In the genomic region with DNA sequence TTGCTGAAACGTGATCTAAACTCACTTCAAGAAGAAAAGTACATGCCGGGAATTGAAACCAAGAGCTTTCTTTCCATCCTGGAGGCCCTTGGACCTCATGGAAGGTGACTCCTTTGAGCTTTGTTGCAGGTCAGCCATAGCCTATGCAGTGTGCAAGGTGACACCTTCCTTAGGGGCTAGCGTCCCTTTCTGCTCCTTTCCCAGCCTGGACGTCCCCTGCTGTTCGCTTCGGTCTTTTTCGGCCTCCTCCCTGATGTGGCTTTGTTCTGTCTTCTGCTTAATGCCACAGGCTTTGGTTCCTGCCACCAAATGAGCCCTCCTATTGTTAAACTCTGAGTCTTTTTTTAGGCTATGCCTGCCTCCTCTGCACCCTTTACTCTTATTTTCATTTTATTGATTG, we compare ENCODE assay signal across 14 cellular contexts.
DNase-seq lines count a peak whose midpoint lies in the region; ATAC-seq and TF ChIP-seq lines count a peak whose summit lies in the region.
"Had no signal": no experiment of that assay in that cellular context is flagged by ENCODE, and none has a peak within 500 bp of the region (broad histone marks: within the 10 kb centered on the region; RNA-seq: fewer than 3 reads in every experiment).

No MANE protein-coding gene starts in this region.

- DNase-seq in GM23338 (ENCODE audit: low spot score) (no peak), WTC11 (ENCODE audit: low spot score) (no peak), neural progenitor cell (ENCODE audit: low spot score) (peak; percentile 64), HT-29 (ENCODE audit: low spot score) (no peak), RPMI8226 (no peak)
- DNase-seq: C1 segment of cervical spinal cord; Calu3; CD4-positive, alpha-beta memory T cell; COR-L47; DMS53; DMS79 treated with DMSO at 0.1 percent for 48 hours; GM23248 had no signal

- no peak overlapping the region for H3K27ac ChIP-seq in GM23338 (ENCODE audit: low read depth)
- no peak overlapping the region for H3K27ac ChIP-seq in neural progenitor cell
- H3K27ac ChIP-seq: GM23248 had no signal

- peaks cover 6% of the 10 kb centered on the region; the same call in 1 of the 3 replicates for H3K4me1 Mint-ChIP-seq in GM23338
- H3K4me1 Mint-ChIP-seq in WTC11: peaks cover 11% of the 10 kb centered on the region
- H3K4me1 Mint-ChIP-seq in neural progenitor cell: peaks cover 13% of the 10 kb centered on the region
- H3K4me1 Mint-ChIP-seq: CD4-positive, alpha-beta memory T cell had no signal

- no peaks in the 10 kb centered on the region for H3K9me2 ChIP-seq in GM23338 (ENCODE audit: insufficient read depth)

- H3K27me3 ChIP-seq in GM23338 (ENCODE audit: insufficient read depth) (no peaks in the 10 kb centered on the region), neural progenitor cell (peaks cover 46% of the 10 kb centered on the region)

- H4K20me1 ChIP-seq in GM23338 (replicated peaks; ENCODE audit: insufficient read depth) (no peaks in the 10 kb centered on the region), neural progenitor cell (ENCODE audit: low read depth) (no peaks in the 10 kb centered on the region)

- H3K9me3 Mint-ChIP-seq in GM23338 (no peaks in the 10 kb centered on the region), WTC11 (no peaks in the 10 kb centered on the region), neural progenitor cell (peaks cover 2% of the 10 kb centered on the region)

- H3K36me3 ChIP-seq in GM23338 (ENCODE audit: insufficient read depth): no peaks in the 10 kb centered on the region
- H3K36me3 ChIP-seq in neural progenitor cell: no peaks in the 10 kb centered on the region
- H3K36me3 ChIP-seq: HAP-1 had no signal

- ATAC-seq in GM23338 (peak; percentile 52), WTC11 (peak; percentile 56), HG02623 (IDR thresholded peaks at IDR 0.05; ENCODE audit: unreplicated experiment) (no peak)

- H3K4me3 ChIP-seq in GM23338: no peak overlapping the region
- H3K4me3 ChIP-seq in neural progenitor cell: no peak overlapping the region
- H3K4me3 ChIP-seq: GM23248, HAP-1 had no signal

- H3K27me3 Mint-ChIP-seq in GM23338 (ENCODE audit: insufficient read depth, low read depth, poor library complexity): peaks cover 1% of the 10 kb centered on the region
- no peaks in the 10 kb centered on the region for H3K27me3 Mint-ChIP-seq in WTC11 (ENCODE audit: low read depth)
- no peaks in the 10 kb centered on the region for H3K27me3 Mint-ChIP-seq in neural progenitor cell (ENCODE audit: insufficient read depth, low read depth)
- H3K27me3 Mint-ChIP-seq: CD4-positive, alpha-beta memory T cell had no signal

- CTCF ChIA-PET in WTC11 (lab: Charles Lee): no interaction called here

- H3K9ac ChIP-seq in neural progenitor cell: no peak overlapping the region
- H3K9ac ChIP-seq: GM23248 had no signal

- no peak for TF ChIP-seq CTCF in GM23338 (conservative IDR thresholded peaks at IDR 0.05; ENCODE audit: low read depth in 2 of 2)
- no peak for TF ChIP-seq CTCF in WTC11 (IDR thresholded peaks at IDR 0.05)
- TF ChIP-seq CTCF in neural progenitor cell (IDR thresholded peaks at IDR 0.05): no peak

- POLR2A ChIA-PET in WTC11 (lab: Charles Lee): no interaction called here

- H2AFZ ChIP-seq in GM23338: no peak overlapping the region
- no peak overlapping the region for H2AFZ ChIP-seq in neural progenitor cell (replicated peaks)
- H2AFZ ChIP-seq: GM23248 had no signal

- H3K9me3 ChIP-seq in neural progenitor cell (ENCODE audit: low read depth): no peaks in the 10 kb centered on the region
- H3K9me3 ChIP-seq: HAP-1 had no signal

- no peak overlapping the region for H3K4me2 ChIP-seq in GM23338
- peak overlapping the region; percentile 59 for H3K4me2 ChIP-seq in neural progenitor cell

- no peak overlapping the region for H3K27ac Mint-ChIP-seq in GM23338
- no peak overlapping the region for H3K27ac Mint-ChIP-seq in WTC11
- no peak overlapping the region for H3K27ac Mint-ChIP-seq in neural progenitor cell
- H3K27ac Mint-ChIP-seq: CD4-positive, alpha-beta memory T cell had no signal

- H3K4me3 Mint-ChIP-seq in GM23338 (no peak overlapping the region), WTC11 (no peak overlapping the region), neural progenitor cell (no peak overlapping the region)
- H3K4me3 Mint-ChIP-seq: CD4-positive, alpha-beta memory T cell had no signal

- H3F3A ChIP-seq in GM23338 (replicated peaks; ENCODE audit: low read depth): no peaks in the 10 kb centered on the region
- H3F3A ChIP-seq in neural progenitor cell (ENCODE audit: low read depth): no peaks in the 10 kb centered on the region

- H3K79me2 ChIP-seq in GM23338 (replicated peaks; ENCODE audit: insufficient read depth) (no peaks in the 10 kb centered on the region), neural progenitor cell (ENCODE audit: low read depth) (no peaks in the 10 kb centered on the region)

- H3K36me3 Mint-ChIP-seq in GM23338 (ENCODE audit: low read depth) (no peaks in the 10 kb centered on the region), WTC11 (no peaks in the 10 kb centered on the region), neural progenitor cell (no peaks in the 10 kb centered on the region)
- H3K36me3 Mint-ChIP-seq: CD4-positive, alpha-beta memory T cell had no signal

- H3K4me1 ChIP-seq in GM23338 (ENCODE audit: insufficient read depth): no peaks in the 10 kb centered on the region
- peaks cover 22% of the 10 kb centered on the region for H3K4me1 ChIP-seq in neural progenitor cell
- H3K4me1 ChIP-seq: HAP-1 had no signal

TF ChIP-seq in GM23338, 12 proteins besides CTCF, POLR2A, EP300 and RAD21 (continues in another document):
- no peak for TF ChIP-seq STAT1 (IDR thresholded peaks at IDR 0.05; ENCODE audit: unreplicated experiment)
- no peak for TF ChIP-seq EZH2phosphoT487 (IDR thresholded peaks at IDR 0.05; ENCODE audit: unreplicated experiment)
- TF ChIP-seq ZNF114 (CRISPR knock-in tag; IDR thresholded peaks at IDR 0.05): no peak

TF ChIP-seq in WTC11, 78 proteins besides CTCF, POLR2A, EP300 and RAD21 (continues in another document):
- TF ChIP-seq, protein P1, sequence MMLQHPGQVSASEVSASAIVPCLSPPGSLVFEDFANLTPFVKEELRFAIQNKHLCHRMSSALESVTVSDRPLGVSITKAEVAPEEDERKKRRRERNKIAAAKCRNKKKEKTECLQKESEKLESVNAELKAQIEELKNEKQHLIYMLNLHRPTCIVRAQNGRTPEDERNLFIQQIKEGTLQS (CRISPR knock-in tag; conservative IDR thresholded peaks at IDR 0.05): no peak
- TF ChIP-seq, protein P2, sequence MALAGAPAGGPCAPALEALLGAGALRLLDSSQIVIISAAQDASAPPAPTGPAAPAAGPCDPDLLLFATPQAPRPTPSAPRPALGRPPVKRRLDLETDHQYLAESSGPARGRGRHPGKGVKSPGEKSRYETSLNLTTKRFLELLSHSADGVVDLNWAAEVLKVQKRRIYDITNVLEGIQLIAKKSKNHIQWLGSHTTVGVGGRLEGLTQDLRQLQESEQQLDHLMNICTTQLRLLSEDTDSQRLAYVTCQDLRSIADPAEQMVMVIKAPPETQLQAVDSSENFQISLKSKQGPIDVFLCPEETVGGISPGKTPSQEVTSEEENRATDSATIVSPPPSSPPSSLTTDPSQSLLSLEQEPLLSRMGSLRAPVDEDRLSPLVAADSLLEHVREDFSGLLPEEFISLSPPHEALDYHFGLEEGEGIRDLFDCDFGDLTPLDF (CRISPR knock-in tag; IDR thresholded peaks at IDR 0.05): no peak
- TF ChIP-seq, protein P3, sequence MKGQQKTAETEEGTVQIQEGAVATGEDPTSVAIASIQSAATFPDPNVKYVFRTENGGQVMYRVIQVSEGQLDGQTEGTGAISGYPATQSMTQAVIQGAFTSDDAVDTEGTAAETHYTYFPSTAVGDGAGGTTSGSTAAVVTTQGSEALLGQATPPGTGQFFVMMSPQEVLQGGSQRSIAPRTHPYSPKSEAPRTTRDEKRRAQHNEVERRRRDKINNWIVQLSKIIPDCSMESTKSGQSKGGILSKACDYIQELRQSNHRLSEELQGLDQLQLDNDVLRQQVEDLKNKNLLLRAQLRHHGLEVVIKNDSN (CRISPR knock-in tag; IDR thresholded peaks at IDR 0.05): no peak
- TF ChIP-seq MYBL2 (CRISPR knock-in tag; IDR thresholded peaks at IDR 0.05) (no peak), MXD4 (CRISPR knock-in tag; IDR thresholded peaks at IDR 0.05; ENCODE audit: borderline replicate concordance) (no peak), JUN (CRISPR knock-in tag; IDR thresholded peaks at IDR 0.05) (no peak), SP1 (CRISPR knock-in tag; conservative IDR thresholded peaks at IDR 0.05) (no peak)
- TF ChIP-seq, protein P4, sequence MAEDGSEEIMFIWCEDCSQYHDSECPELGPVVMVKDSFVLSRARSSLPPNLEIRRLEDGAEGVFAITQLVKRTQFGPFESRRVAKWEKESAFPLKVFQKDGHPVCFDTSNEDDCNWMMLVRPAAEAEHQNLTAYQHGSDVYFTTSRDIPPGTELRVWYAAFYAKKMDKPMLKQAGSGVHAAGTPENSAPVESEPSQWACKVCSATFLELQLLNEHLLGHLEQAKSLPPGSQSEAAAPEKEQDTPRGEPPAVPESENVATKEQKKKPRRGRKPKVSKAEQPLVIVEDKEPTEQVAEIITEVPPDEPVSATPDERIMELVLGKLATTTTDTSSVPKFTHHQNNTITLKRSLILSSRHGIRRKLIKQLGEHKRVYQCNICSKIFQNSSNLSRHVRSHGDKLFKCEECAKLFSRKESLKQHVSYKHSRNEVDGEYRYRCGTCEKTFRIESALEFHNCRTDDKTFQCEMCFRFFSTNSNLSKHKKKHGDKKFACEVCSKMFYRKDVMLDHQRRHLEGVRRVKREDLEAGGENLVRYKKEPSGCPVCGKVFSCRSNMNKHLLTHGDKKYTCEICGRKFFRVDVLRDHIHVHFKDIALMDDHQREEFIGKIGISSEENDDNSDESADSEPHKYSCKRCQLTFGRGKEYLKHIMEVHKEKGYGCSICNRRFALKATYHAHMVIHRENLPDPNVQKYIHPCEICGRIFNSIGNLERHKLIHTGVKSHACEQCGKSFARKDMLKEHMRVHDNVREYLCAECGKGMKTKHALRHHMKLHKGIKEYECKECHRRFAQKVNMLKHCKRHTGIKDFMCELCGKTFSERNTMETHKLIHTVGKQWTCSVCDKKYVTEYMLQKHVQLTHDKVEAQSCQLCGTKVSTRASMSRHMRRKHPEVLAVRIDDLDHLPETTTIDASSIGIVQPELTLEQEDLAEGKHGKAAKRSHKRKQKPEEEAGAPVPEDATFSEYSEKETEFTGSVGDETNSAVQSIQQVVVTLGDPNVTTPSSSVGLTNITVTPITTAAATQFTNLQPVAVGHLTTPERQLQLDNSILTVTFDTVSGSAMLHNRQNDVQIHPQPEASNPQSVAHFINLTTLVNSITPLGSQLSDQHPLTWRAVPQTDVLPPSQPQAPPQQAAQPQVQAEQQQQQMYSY (CRISPR knock-in tag; IDR thresholded peaks at IDR 0.05): no peak
